Comparison of ENCODE assay signal across 9 cellular contexts in the genomic region with DNA sequence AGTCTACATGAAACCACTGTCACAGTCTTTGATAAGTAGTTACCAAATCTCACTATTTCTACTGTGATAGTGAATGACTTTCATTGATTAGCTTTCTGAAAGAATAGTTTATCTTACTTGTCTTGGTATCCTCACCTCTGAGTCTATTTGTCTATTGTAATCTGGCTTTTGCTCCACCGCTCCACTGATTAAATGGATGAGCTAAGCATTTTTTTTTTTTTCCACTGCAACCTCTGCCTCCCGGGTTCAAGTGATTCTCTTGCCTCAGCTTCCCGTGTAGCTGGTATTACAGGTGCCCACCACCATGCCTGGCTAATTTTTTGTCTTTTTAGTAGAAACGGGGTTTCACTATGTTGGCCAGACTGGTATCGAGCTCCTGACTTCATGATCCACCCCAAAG. TPM values are rescaled to one million over a fixed set of nuclear protein-coding genes. Genes with fewer than 3 reads are reported as not detected.
"Had no signal": no experiment of that assay in that cellular context is flagged by ENCODE, and none has a peak within 500 bp of the region (broad histone marks: within the 10 kb centered on the region; RNA-seq: fewer than 3 reads in every experiment).

No MANE protein-coding gene starts in this region.

- DNase-seq: H9, HCEC 1CT, KBM-7 had no signal

- H2AFZ ChIP-seq: GM23338 had no signal

- H3K4me3 ChIP-seq: GM23338 had no signal

- FAIRE-seq: H1, H54, HTR-8/SVneo had no signal

- H3K9ac ChIP-seq: KMS-11 had no signal

- H3K4me2 ChIP-seq: GM23338, KMS-11 had no signal

- H3K27ac ChIP-seq: KMS-11 had no signal

- ATAC-seq: GM23338 had no signal

RNA-seq across cellular contexts. Expression of a gene that starts 13.0 kb away (rescaled TPM):
- total RNA-seq: GM23338, H1, H9 had no signal
- polyA plus RNA-seq: GM23338, H1 had no signal

RNA-seq across cellular contexts. Expression of a gene that starts 44.4 kb away (rescaled TPM):
- total RNA-seq: GM23338, H1, HT-29 had no signal
